30 cellular contexts compared by ENCODE assay signal in genomic region chr13:102298051-102298450, GRCh38.
"Had no signal": no experiment of that assay in that cellular context is flagged by ENCODE, and none has a peak within 500 bp of the region (broad histone marks: within the 10 kb centered on the region; RNA-seq: fewer than 3 reads in every experiment).

No MANE protein-coding gene starts in this region.

- H3K9me3 ChIP-seq: adrenal gland, ascending aorta, body of pancreas, breast epithelium had no signal

- H3K4me3 ChIP-seq: adrenal gland, ascending aorta, body of pancreas, breast epithelium, cardiac muscle cell had no signal

- H3K27ac ChIP-seq: adrenal gland, ascending aorta, body of pancreas, brain microvascular endothelial cell, breast epithelium, cardiac muscle cell had no signal

- H3K27me3 ChIP-seq: adrenal gland, ascending aorta, body of pancreas, brain microvascular endothelial cell, breast epithelium, cardiac muscle cell had no signal

- H3K36me3 ChIP-seq: adrenal gland, ascending aorta, brain microvascular endothelial cell, breast epithelium, cardiac muscle cell had no signal

- DNase-seq: activated effector memory CD4-positive, alpha-beta T cell treated with anti-CD3 and anti-CD28 coated beads, Interleukin-2, amount 50 U/mL, for 16 hours; activated effector memory CD4-positive, alpha-beta T cell treated with Interleukin-2 at 50 U/mL for 16 hours; activated gamma-delta T cell; activated gamma-delta T cell treated with Interleukin-2 at 50 U/mL for 16 hours; activated naive CD4-positive, alpha-beta T cell; activated naive CD4-positive, alpha-beta T cell treated with anti-CD3 and anti-CD28 coated beads for 36 hours; activated naive CD4-positive, alpha-beta T cell treated with anti-CD3 and anti-CD28 coated beads, Interleukin-2, amount 10 ng/mL, durations not matched to agents 7 days and 5 days; activated naive CD4-positive, alpha-beta T cell treated with anti-CD3 and anti-CD28 coated beads, Interleukin-2, amount 50 U/mL, for 16 hours; activated naive CD4-positive, alpha-beta T cell treated with Interleukin-2 at 50 U/mL for 16 hours; activated naive CD8-positive, alpha-beta T cell treated with anti-CD3 and anti-CD28 coated beads for 36 hours; activated naive CD8-positive, alpha-beta T cell treated with anti-CD3 and anti-CD28 coated beads, Interleukin-2, amount 10 ng/mL, durations not matched to agents 7 days and 5 days; activated naive CD8-positive, alpha-beta T cell treated with anti-CD3 and anti-CD28 coated beads, Interleukin-2, amount 50 U/mL, for 24 hours; activated T-cell treated with anti-CD3 and anti-CD28 coated beads for 4 hours; activated T-cell treated with anti-CD3 and anti-CD28 coated beads, Interleukin-2, amount 50 U/mL, for 1 hour; activated T-cell treated with anti-CD3 and anti-CD28 coated beads, Interleukin-2, amount 50 U/mL, for 24 hours; activated T-cell treated with anti-CD3 and anti-CD28 coated beads, Interleukin-2, amount 50 U/mL, for 4 hours; activated T-cell treated with anti-CD3 and anti-CD28 coated beads, Interleukin-2, amount 50 U/mL, for 48 hours; activated T-cell treated with anti-CD3 and anti-CD28 coated beads, Interleukin-2, amount 50 U/mL, for 72 hours; adrenal gland; amniotic stem cell; amygdala; anterior cingulate cortex; aorta; body of pancreas; brain microvascular endothelial cell; central memory CD4-positive, alpha-beta T cell; cerebellar nuclear complex had no signal

- H3K4me1 ChIP-seq: adrenal gland, body of pancreas, breast epithelium had no signal
